In genomic region chr2:15028406-15028805, GRCh38 we compare ENCODE assay signal across 26 cellular contexts.
"Had no signal": no experiment of that assay in that cellular context is flagged by ENCODE, and none has a peak within 500 bp of the region (broad histone marks: within the 10 kb centered on the region; RNA-seq: fewer than 3 reads in every experiment).

No MANE protein-coding gene starts in this region.

- H3K9me3 ChIP-seq: ovary, psoas muscle, right lobe of liver, suprapubic skin, testis, tibial artery, transverse colon, upper lobe of right lung, uterus had no signal

- H3K4me2 ChIP-seq: neural progenitor cell had no signal

- H2AFZ ChIP-seq: neural progenitor cell, parathyroid adenoma had no signal

- H3K9ac ChIP-seq: neural progenitor cell, parathyroid adenoma had no signal

- H3K4me3 ChIP-seq: neural progenitor cell, ovary, psoas muscle, right lobe of liver, suprapubic skin, testis, tibial artery, transverse colon, upper lobe of right lung, uterus had no signal

- H3K36me3 ChIP-seq: neural progenitor cell, ovary, right lobe of liver, suprapubic skin, tibial artery, transverse colon, upper lobe of right lung, uterus had no signal

- H3K4me1 ChIP-seq: parathyroid adenoma, psoas muscle, right lobe of liver, suprapubic skin, testis, tibial artery, transverse colon, upper lobe of right lung, uterus had no signal

- H3K27ac ChIP-seq: neural progenitor cell, ovary, parathyroid adenoma, psoas muscle, right lobe of liver, suprapubic skin, testis, tibial artery, transverse colon, upper lobe of right lung, uterus had no signal

- H3K27me3 ChIP-seq: neural progenitor cell, ovary, right lobe of liver, suprapubic skin, testis, tibial artery, transverse colon, upper lobe of right lung, uterus had no signal

- DNase-seq: naive thymus-derived CD4-positive, alpha-beta T cell; natural killer cell; occipital lobe; ovary; posterior cingulate gyrus; psoas muscle; right cardiac atrium; right lobe of liver; small intestine; stimulated activated CD4-positive, alpha-beta T cell treated with anti-CD3 and anti-CD28 coated beads, Interleukin-15, amount 100 ng/mL, for 24 hours; stimulated activated CD4-positive, alpha-beta T cell treated with anti-CD3 and anti-CD28 coated beads, Interleukin-2, amount 100 ng/mL, for 24 hours; stimulated activated CD4-positive, alpha-beta T cell treated with anti-CD3 and anti-CD28 coated beads, Interleukin-2, amount 100 ng/mL, for 48 hours; stimulated activated CD4-positive, alpha-beta T cell treated with anti-CD3 and anti-CD28 coated beads, Interleukin-4, amount 100 ng/mL, for 24 hours; stimulated activated naive CD4-positive, alpha-beta T cell; stimulated activated naive CD8-positive, alpha-beta T cell treated with anti-CD3 and anti-CD28 coated beads, Interleukin-15, amount 100 ng/mL, for 72 hours; stimulated activated naive CD8-positive, alpha-beta T cell treated with anti-CD3 and anti-CD28 coated beads, Interleukin-15, Interleukin-2, amounts not matched to agents 100 U/mL and 50 U/mL, for 24 hours; substantia nigra; testis; tibial artery; transverse colon; upper lobe of right lung; uterus had no signal

- ATAC-seq: naive thymus-derived CD4-positive, alpha-beta T cell; natural killer cell; psoas muscle; right cardiac atrium; stimulated activated effector memory CD8-positive, alpha-beta T cell treated with anti-CD3 and anti-CD28 coated beads, Interleukin-12 subunit alpha, Interleukin-12 subunit beta, amount 100 ng/mL, for 72 hours; stimulated activated naive CD8-positive, alpha-beta T cell treated with anti-CD3 and anti-CD28 coated beads, Interleukin-15, amount 100 ng/mL, for 72 hours; stimulated activated naive CD8-positive, alpha-beta T cell treated with anti-CD3 and anti-CD28 coated beads, Interleukin-15, Interleukin-2, amounts not matched to agents 100 U/mL and 50 U/mL, for 24 hours; upper lobe of right lung had no signal
